In the genomic region with DNA sequence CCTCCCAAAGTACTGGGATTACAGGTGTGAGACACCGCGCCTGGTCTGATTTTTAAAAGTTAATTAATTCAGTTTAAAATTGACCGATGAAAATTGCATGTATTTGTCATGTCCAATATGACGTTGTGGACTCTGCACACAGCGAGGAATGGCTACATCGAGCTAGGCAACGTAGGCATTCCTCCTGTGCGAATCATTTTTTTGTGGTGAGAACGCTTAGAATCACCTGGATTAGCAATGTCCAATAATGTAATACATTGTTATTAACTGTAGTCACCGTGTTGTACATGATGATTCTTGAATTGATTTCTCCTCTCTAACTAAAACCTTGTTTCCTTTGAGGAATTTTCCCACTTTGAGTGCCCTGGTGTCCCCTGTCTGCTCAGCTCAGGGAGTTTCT, we compare ENCODE assay signal across 26 cellular contexts. TPM values are rescaled to one million over a fixed set of nuclear protein-coding genes. Genes with fewer than 3 reads are reported as not detected.
"Had no signal": no experiment of that assay in that cellular context is flagged by ENCODE, and none has a peak within 500 bp of the region (broad histone marks: within the 10 kb centered on the region; RNA-seq: fewer than 3 reads in every experiment).

No MANE protein-coding gene starts in this region.

- H3K36me3 Mint-ChIP-seq: memory B cell, neural progenitor cell had no signal

- H3K27ac Mint-ChIP-seq: activated CD8-positive, alpha-beta T cell treated with anti-CD3 and anti-CD28 coated beads for 36 hours; activated T-cell treated with anti-CD3 and anti-CD28 coated beads, Interleukin-2, amount 50 U/mL, for 24 hours; memory B cell; neural progenitor cell; stimulated activated naive CD8-positive, alpha-beta T cell treated with anti-CD3 and anti-CD28 coated beads, Interleukin-15, Interleukin-2, amounts not matched to agents 100 ng/mL and 50 ng/mL, for 24 hours had no signal

- H2AFZ ChIP-seq: neural progenitor cell had no signal

- DNase-seq: activated CD8-positive, alpha-beta T cell treated with anti-CD3 and anti-CD28 coated beads for 36 hours; activated effector memory CD4-positive, alpha-beta T cell treated with anti-CD3 and anti-CD28 coated beads, Interleukin-2, amount 50 U/mL, for 16 hours; activated naive CD4-positive, alpha-beta T cell treated with anti-CD3 and anti-CD28 coated beads, Interleukin-2, amount 50 U/mL, for 16 hours; activated T-cell treated with anti-CD3 and anti-CD28 coated beads, Interleukin-2, amount 50 U/mL, for 24 hours; aorta; effector CD8-positive, alpha-beta T cell; esophagus squamous epithelium; heart right ventricle; kidney glomerular epithelial cell; left ventricle myocardium superior; stimulated activated CD4-positive, alpha-beta T cell treated with anti-CD3 and anti-CD28 coated beads, Interleukin-12 subunit alpha, Interleukin-12 subunit beta, amount 100 ng/mL, for 4 hours; stimulated activated CD4-positive, alpha-beta T cell treated with anti-CD3 and anti-CD28 coated beads, Interleukin-2, amount 100 ng/mL, for 24 hours; transverse colon had no signal

- H3K4me3 Mint-ChIP-seq: activated CD8-positive, alpha-beta T cell treated with anti-CD3 and anti-CD28 coated beads for 36 hours; activated T-cell treated with anti-CD3 and anti-CD28 coated beads, Interleukin-2, amount 50 U/mL, for 24 hours; memory B cell; neural progenitor cell; stimulated activated naive CD8-positive, alpha-beta T cell treated with anti-CD3 and anti-CD28 coated beads, Interleukin-15, Interleukin-2, amounts not matched to agents 100 ng/mL and 50 ng/mL, for 24 hours had no signal

- H3K9me3 Mint-ChIP-seq: activated CD8-positive, alpha-beta T cell treated with anti-CD3 and anti-CD28 coated beads for 36 hours; activated T-cell treated with anti-CD3 and anti-CD28 coated beads, Interleukin-2, amount 50 U/mL, for 24 hours; stimulated activated naive CD8-positive, alpha-beta T cell treated with anti-CD3 and anti-CD28 coated beads, Interleukin-15, Interleukin-2, amounts not matched to agents 100 ng/mL and 50 ng/mL, for 24 hours had no signal

- H3K4me3 ChIP-seq: esophagus squamous epithelium, heart right ventricle, neural progenitor cell, prostate gland, right atrium auricular region, suprapubic skin, transverse colon, vagina had no signal

- ATAC-seq: activated CD8-positive, alpha-beta T cell treated with anti-CD3 and anti-CD28 coated beads for 36 hours; heart right ventricle; left ventricle myocardium superior had no signal

- FAIRE-seq: endothelial cell of umbilical vein, TTC549 had no signal

- H3K9me3 ChIP-seq: esophagus squamous epithelium, heart right ventricle, prostate gland, right atrium auricular region, suprapubic skin, transverse colon, vagina had no signal

- H3K9ac ChIP-seq: neural progenitor cell had no signal

- H3K4me1 ChIP-seq: esophagus squamous epithelium, heart right ventricle, neural progenitor cell, prostate gland, right atrium auricular region, suprapubic skin, transverse colon, vagina had no signal

- H3K27ac ChIP-seq: esophagus squamous epithelium, heart right ventricle, neural progenitor cell, prostate gland, right atrium auricular region, suprapubic skin, transverse colon, vagina had no signal

- H3K27me3 ChIP-seq: neural progenitor cell, right atrium auricular region, vagina had no signal

- H3K4me2 ChIP-seq: neural progenitor cell had no signal

- H3K4me1 Mint-ChIP-seq: neural progenitor cell had no signal

- H3K36me3 ChIP-seq: esophagus squamous epithelium, heart right ventricle, neural progenitor cell, prostate gland, right atrium auricular region, suprapubic skin, transverse colon, vagina had no signal

RNA-seq across cellular contexts. Expression of a gene that starts 3.4 kb away (rescaled TPM):
- total RNA-seq: cerebellum, endothelial cell of umbilical vein, esophagus squamous epithelium, left ventricle myocardium superior, osteocyte, prostate gland, right atrium auricular region, suprapubic skin, vagina had no signal
- polyA plus RNA-seq: aorta, endothelial cell of umbilical vein, heart right ventricle had no signal

RNA-seq across cellular contexts. Expression of a gene that starts 33.0 kb away (rescaled TPM):
- total RNA-seq: mononuclear cell; T-helper 2 cell treated with Interferon-gamma antibody and Interleukin-4, amounts not matched to agents 100 ng/mL and 5 ng/mL, for 36 hours had no signal
